In the genomic region with DNA sequence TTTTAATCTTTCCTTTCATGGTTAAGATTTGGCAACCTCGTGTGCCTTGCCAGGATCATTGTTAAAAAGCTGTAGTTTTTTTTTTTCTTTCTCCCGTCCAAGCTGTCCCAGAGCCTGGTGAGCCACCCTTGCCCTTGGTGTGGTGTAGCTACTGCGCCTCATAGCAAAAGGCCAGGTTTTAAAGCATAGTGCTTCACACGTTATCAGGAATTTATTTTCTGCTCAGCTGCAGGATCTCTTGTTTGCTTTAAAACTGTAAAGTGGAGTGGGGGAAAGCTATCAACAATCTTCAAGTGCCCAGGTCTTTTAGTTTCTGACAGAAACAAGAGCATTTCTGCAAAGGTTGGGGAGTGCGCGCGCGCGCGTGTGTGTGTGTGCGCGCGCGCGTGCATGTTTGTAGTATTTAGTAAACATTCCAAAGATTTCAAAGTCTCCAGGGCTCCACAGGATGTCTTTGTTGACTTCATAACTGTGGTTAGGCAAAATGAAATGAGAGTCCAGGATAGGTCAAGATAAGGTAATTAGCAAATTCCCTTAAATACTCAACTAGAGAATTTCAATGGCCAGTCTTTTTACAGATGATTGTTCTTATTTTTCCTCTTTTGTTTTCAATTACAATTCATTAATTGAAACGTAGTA, we compare ENCODE assay signal across 13 cellular contexts. TPM values are rescaled to one million over a fixed set of nuclear protein-coding genes. Genes with fewer than 3 reads are reported as not detected.
DNase-seq lines count a peak whose midpoint lies in the region; FAIRE-seq and TF ChIP-seq lines count a peak whose summit lies in the region.
"Had no signal": no experiment of that assay in that cellular context is flagged by ENCODE, and none has a peak within 500 bp of the region (broad histone marks: within the 10 kb centered on the region; RNA-seq: fewer than 3 reads in every experiment).

No MANE protein-coding gene starts in this region.

- in situ Hi-C loops in astrocyte of the cerebellum (cut with HindIII; ENCODE audit: low sequenced_read_pairs) (no loop called here), ACHN (cut with HindIII; ENCODE audit: low pct_ligation_motif_present, low pct_unique_long_range_greater_than_20kb, low sequenced_read_pairs) (no loop called here)

- no peak for TF ChIP-seq CTCF in astrocyte of the cerebellum (IDR thresholded peaks at IDR 0.05; ENCODE audit: low read depth, low read length, missing control alignments)

- DNase-seq in AG08396 (ENCODE audit: low spot score) (peak; percentile 72), HTR-8/SVneo (ENCODE audit: insufficient read length, low spot score) (peak; percentile 32), astrocyte of the cerebellum (ENCODE audit: low read depth) (peak; percentile 72), kidney glomerular epithelial cell (lab: John Stamatoyannopoulos, UW) (peak; percentile 11), NCI-H1436 (lab: John Stamatoyannopoulos, UW) (no peak), occipital lobe (lab: John Stamatoyannopoulos, UW) (no peak), ACHN (no peak), NAMALWA (ENCODE audit: low spot score) (no peak)
- DNase-seq: activated CD4-positive, alpha-beta memory T cell treated with anti-CD3 and anti-CD28 coated beads, Interleukin-2, amount 10 ng/mL, durations not matched to agents 7 days and 5 days; amygdala; NCI-H1048; SHP77 treated with DMSO at 0.1 percent for 48 hours; spleen had no signal

- FAIRE-seq in HTR-8/SVneo (lab: Jason Lieb, UNC), result no peak

- no peak overlapping the region for H3K4me3 ChIP-seq in astrocyte of the cerebellum (ENCODE audit: low read depth, low read length)
- H3K4me3 ChIP-seq: spleen had no signal

RNA-seq across cellular contexts. Expression of gene EML1, which starts 45.5 kb away (rescaled TPM):
- 137 TPM for total RNA-seq in occipital lobe
- total RNA-seq: activated CD4-positive, alpha-beta memory T cell treated with anti-CD3 and anti-CD28 coated beads, Interleukin-2, amount 10 ng/mL, durations not matched to agents 7 days and 5 days had no signal

Comparison
In these comparisons a context has a peak if more than half of its experiments do, and no peak if none do; other contexts are left out.
1. DNase-seq: peak in AG08396 (single experiment), HTR-8/SVneo (single experiment), astrocyte of the cerebellum (single experiment) and kidney glomerular epithelial cell (single experiment); none in NCI-H1436 (single experiment), occipital lobe (single experiment), ACHN (single experiment) and NAMALWA (single experiment).